In genomic region chr9:120579750-120580590, GRCh38 we compare ENCODE assay signal across 8 cellular contexts. TPM values are rescaled to one million over a fixed set of nuclear protein-coding genes. Genes with fewer than 3 reads are reported as not detected.
DNase-seq lines count a peak whose midpoint lies in the region; ATAC-seq and TF ChIP-seq lines count a peak whose summit lies in the region.

TSS of gene CDK5RAP2 (minus strand) at chr9:120580167. CDS start at chr9:120579978, 189 bp downstream.

- peak within 1 kb of the TSS; percentile 33 to 89 (median 80) for H3K27ac ChIP-seq in spleen

- peaks cover 16 to 60% (median 36%) of the 10 kb centered on the region in 6 donors for H3K4me1 ChIP-seq in spleen

- H3K36me3 ChIP-seq in spleen = peaks cover 0 to 11% (median 0%) of the 10 kb centered on the region in 6 donors

- H3K9me3 ChIP-seq in spleen = no peaks in the 10 kb centered on the region

- peak in 1 of 11 experiments; percentile 3 for TF ChIP-seq CTCF in spleen (IDR thresholded peaks at IDR 0.05 in 8 of 11, conservative IDR thresholded peaks at IDR 0.05 in 3 of 11)

- DNase-seq in AG08396 (ENCODE audit: low spot score) = peak; percentile 93
- DNase-seq in NCI-H345 treated with DMSO at 0.1 percent for 48 hours (lab: John Stamatoyannopoulos, UW; ENCODE audit: unreplicated experiment) = peak; percentile 98
- DNase-seq in activated CD4-positive, CD25-positive, alpha-beta regulatory T cell (lab: John Stamatoyannopoulos, UW) = peak; percentile 77 to 86 (median 81)
- DNase-seq in central memory CD4-positive, alpha-beta T cell = peak; percentile 92
- peak; percentile 98 for DNase-seq in inferior parietal cortex (ENCODE audit: extremely low spot score)
- DNase-seq in spleen = peak; percentile 98

- no peaks in the 10 kb centered on the region for H3K27me3 ChIP-seq in spleen (replicated peaks in 1 of 7)

- ATAC-seq in GM19023 (IDR thresholded peaks at IDR 0.05; ENCODE audit: unreplicated experiment) (peak; percentile 94), HG03280 (IDR thresholded peaks at IDR 0.05; ENCODE audit: unreplicated experiment) (peak; percentile 92)

- WGBS in spleen, 5 donors = 4 to 5% (median 4%) methylated on average over 41 to 53 of the region's 53 CpGs

- TF ChIP-seq POLR2A in spleen (IDR thresholded peaks at IDR 0.05) = no peak

- intact Hi-C loops in spleen (cut with DNase I; ENCODE audit: low total_unique reads) = no loop called here

- H3K4me3 ChIP-seq in spleen = peak within 1 kb of the TSS; percentile 65 to 99 (median 90)

RNA-seq across cellular contexts. Expression of gene CDK5RAP2, which starts in this region (rescaled TPM):
- 10 to 100 TPM; 54.7 to 93.7 (median 80.8) TPM for total RNA-seq in spleen
- 10 to 100 TPM; 19.5 to 32.2 (median 32.2) TPM for polyA plus RNA-seq in spleen

Comparison
In these comparisons a context has a peak if more than half of its experiments do, and no peak if none do; other contexts are left out.
1. Peak in every context shown above with its lines: DNase-seq, ATAC-seq, H3K4me3 ChIP-seq and H3K27ac ChIP-seq.